Comparison of ENCODE assay signal across 19 cellular contexts in the genomic region with DNA sequence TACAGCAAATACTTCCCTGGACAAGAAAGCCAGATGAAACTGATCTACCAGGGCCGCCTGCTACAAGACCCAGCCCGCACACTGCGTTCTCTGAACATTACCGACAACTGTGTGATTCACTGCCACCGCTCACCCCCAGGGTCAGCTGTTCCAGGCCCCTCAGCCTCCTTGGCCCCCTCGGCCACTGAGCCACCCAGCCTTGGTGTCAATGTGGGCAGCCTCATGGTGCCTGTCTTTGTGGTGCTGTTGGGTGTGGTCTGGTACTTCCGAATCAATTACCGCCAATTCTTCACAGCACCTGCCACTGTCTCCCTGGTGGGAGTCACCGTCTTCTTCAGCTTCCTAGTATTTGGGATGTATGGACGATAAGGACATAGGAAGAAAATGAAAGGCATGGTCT. TPM values are rescaled to one million over a fixed set of nuclear protein-coding genes. Genes with fewer than 3 reads are reported as not detected.
DNase-seq lines count a peak whose midpoint lies in the region; ATAC-seq lines count a peak whose summit lies in the region.
"Had no signal": no experiment of that assay in that cellular context is flagged by ENCODE, and none has a peak within 500 bp of the region (broad histone marks: within the 10 kb centered on the region; RNA-seq: fewer than 3 reads in every experiment).

No MANE protein-coding gene starts in this region.

- intact Hi-C loops in activated T-helper 1 cell treated with anti-CD3 and anti-CD28 coated beads, Interleukin-12 subunit alpha, Interleukin-12 subunit beta, Interleukin-2, Interleukin-4 antibody, amounts not matched to agents 30 ng/mL and 10 ng/mL and 1 ng/mL, durations not matched to agents 14 hours and 24 hours and 36 hours (cut with micrococcal nuclease) = no loop called here

- H3K4me1 Mint-ChIP-seq in activated naive CD4-positive, alpha-beta T cell treated with anti-CD3 and anti-CD28 coated beads, Interleukin-2, amount 50 U/mL, for 24 hours = peaks cover 27% of the 10 kb centered on the region
- peaks cover 17% of the 10 kb centered on the region for H3K4me1 Mint-ChIP-seq in activated T-helper 1 cell treated with anti-CD3 and anti-CD28 coated beads, Interleukin-12 subunit alpha, Interleukin-12 subunit beta, Interleukin-2, Interleukin-4 antibody, amounts not matched to agents 30 ng/mL and 10 ng/mL and 1 ng/mL, durations not matched to agents 14 hours and 24 hours and 36 hours (ENCODE audit: low read depth)
- H3K4me1 Mint-ChIP-seq in immature natural killer cell = peaks cover 28 to 39% of the 10 kb centered on the region in 2 donors
- H3K4me1 Mint-ChIP-seq in stimulated activated naive B cell treated with anti-CD40 and anti-IgM and Interleukin-4, amounts not matched to agents 10 μg/mL and 1 μg/mL and 100 μg/mL, for 72 hours = peaks cover 19 to 31% of the 10 kb centered on the region in 2 donors

- no peaks in the 10 kb centered on the region for H3K9me3 Mint-ChIP-seq in activated naive CD4-positive, alpha-beta T cell treated with anti-CD3 and anti-CD28 coated beads, Interleukin-2, amount 50 U/mL, for 24 hours
- H3K9me3 Mint-ChIP-seq in activated T-helper 1 cell treated with anti-CD3 and anti-CD28 coated beads, Interleukin-12 subunit alpha, Interleukin-12 subunit beta, Interleukin-2, Interleukin-4 antibody, amounts not matched to agents 30 ng/mL and 10 ng/mL and 1 ng/mL, durations not matched to agents 14 hours and 24 hours and 36 hours = no peaks in the 10 kb centered on the region
- H3K9me3 Mint-ChIP-seq in immature natural killer cell = no peaks in the 10 kb centered on the region
- H3K9me3 Mint-ChIP-seq in stimulated activated naive B cell treated with anti-CD40 and anti-IgM and Interleukin-4, amounts not matched to agents 10 μg/mL and 1 μg/mL and 100 μg/mL, for 72 hours = no peaks in the 10 kb centered on the region

- peaks cover 1% of the 10 kb centered on the region for H3K36me3 Mint-ChIP-seq in activated naive CD4-positive, alpha-beta T cell treated with anti-CD3 and anti-CD28 coated beads, Interleukin-2, amount 50 U/mL, for 24 hours
- peaks cover 37% of the 10 kb centered on the region for H3K36me3 Mint-ChIP-seq in activated T-helper 1 cell treated with anti-CD3 and anti-CD28 coated beads, Interleukin-12 subunit alpha, Interleukin-12 subunit beta, Interleukin-2, Interleukin-4 antibody, amounts not matched to agents 30 ng/mL and 10 ng/mL and 1 ng/mL, durations not matched to agents 14 hours and 24 hours and 36 hours (ENCODE audit: low read depth)
- H3K36me3 Mint-ChIP-seq in immature natural killer cell = peaks cover 0 to 11% (median 0%) of the 10 kb centered on the region in 3 donors
- peaks cover 23 to 51% of the 10 kb centered on the region in 2 donors for H3K36me3 Mint-ChIP-seq in stimulated activated naive B cell treated with anti-CD40 and anti-IgM and Interleukin-4, amounts not matched to agents 10 μg/mL and 1 μg/mL and 100 μg/mL, for 72 hours

- peak overlapping the region; percentile 11 for H3K4me3 Mint-ChIP-seq in activated naive CD4-positive, alpha-beta T cell treated with anti-CD3 and anti-CD28 coated beads, Interleukin-2, amount 50 U/mL, for 24 hours
- peak overlapping the region; percentile 39 for H3K4me3 Mint-ChIP-seq in activated T-helper 1 cell treated with anti-CD3 and anti-CD28 coated beads, Interleukin-12 subunit alpha, Interleukin-12 subunit beta, Interleukin-2, Interleukin-4 antibody, amounts not matched to agents 30 ng/mL and 10 ng/mL and 1 ng/mL, durations not matched to agents 14 hours and 24 hours and 36 hours
- H3K4me3 Mint-ChIP-seq in immature natural killer cell = peak overlapping the region in 2 of 5 donors; percentile 24 to 33
- peak overlapping the region in 1 of 2 donors; percentile 14 for H3K4me3 Mint-ChIP-seq in stimulated activated naive B cell treated with anti-CD40 and anti-IgM and Interleukin-4, amounts not matched to agents 10 μg/mL and 1 μg/mL and 100 μg/mL, for 72 hours

- H3K27me3 Mint-ChIP-seq in activated naive CD4-positive, alpha-beta T cell treated with anti-CD3 and anti-CD28 coated beads, Interleukin-2, amount 50 U/mL, for 24 hours = no peaks in the 10 kb centered on the region
- no peaks in the 10 kb centered on the region for H3K27me3 Mint-ChIP-seq in activated T-helper 1 cell treated with anti-CD3 and anti-CD28 coated beads, Interleukin-12 subunit alpha, Interleukin-12 subunit beta, Interleukin-2, Interleukin-4 antibody, amounts not matched to agents 30 ng/mL and 10 ng/mL and 1 ng/mL, durations not matched to agents 14 hours and 24 hours and 36 hours (ENCODE audit: insufficient read depth)
- peaks cover 0 to 10% (median 5%) of the 10 kb centered on the region in 3 donors for H3K27me3 Mint-ChIP-seq in immature natural killer cell (ENCODE audit: low read depth in 3 of 3)
- H3K27me3 Mint-ChIP-seq in stimulated activated naive B cell treated with anti-CD40 and anti-IgM and Interleukin-4, amounts not matched to agents 10 μg/mL and 1 μg/mL and 100 μg/mL, for 72 hours = no peaks in the 10 kb centered on the region

- no peak for ATAC-seq in stimulated activated naive B cell treated with anti-CD40 and anti-IgM and Interleukin-4, amounts not matched to agents 10 μg/mL and 1 μg/mL and 100 μg/mL, for 72 hours (replicated peaks)
- ATAC-seq in HG03378 (IDR thresholded peaks at IDR 0.05; ENCODE audit: unreplicated experiment) = no peak
- no peak for ATAC-seq in GM21737 (IDR thresholded peaks at IDR 0.05; ENCODE audit: unreplicated experiment)
- ATAC-seq: left colon, right cardiac atrium had no signal

- no peak overlapping the region for H3K27ac Mint-ChIP-seq in activated naive CD4-positive, alpha-beta T cell treated with anti-CD3 and anti-CD28 coated beads, Interleukin-2, amount 50 U/mL, for 24 hours
- H3K27ac Mint-ChIP-seq in activated T-helper 1 cell treated with anti-CD3 and anti-CD28 coated beads, Interleukin-12 subunit alpha, Interleukin-12 subunit beta, Interleukin-2, Interleukin-4 antibody, amounts not matched to agents 30 ng/mL and 10 ng/mL and 1 ng/mL, durations not matched to agents 14 hours and 24 hours and 36 hours = no peak overlapping the region
- peak overlapping the region in 5 of 6 donors; percentile 13 to 83 (median 40) for H3K27ac Mint-ChIP-seq in immature natural killer cell
- peak overlapping the region; percentile 57 for H3K27ac Mint-ChIP-seq in stimulated activated naive B cell treated with anti-CD40 and anti-IgM and Interleukin-4, amounts not matched to agents 10 μg/mL and 1 μg/mL and 100 μg/mL, for 72 hours

- no peak for DNase-seq in activated naive CD4-positive, alpha-beta T cell (lab: John Stamatoyannopoulos, UW)
- no peak for DNase-seq in activated T-helper 1 cell treated with anti-CD3 and anti-CD28 coated beads, Interleukin-12 subunit alpha, Interleukin-12 subunit beta, Interleukin-2, Interleukin-4 antibody, amounts not matched to agents 30 ng/mL and 10 ng/mL and 1 ng/mL, durations not matched to agents 14 hours and 24 hours and 36 hours (ENCODE audit: low spot score)
- DNase-seq in immature natural killer cell (no peak), GM19238 (ENCODE audit: insufficient read length, low spot score) (no peak)
- DNase-seq in stimulated activated naive B cell treated with anti-CD40 and anti-IgM and Interleukin-4, amounts not matched to agents 10 μg/mL and 1 μg/mL and 100 μg/mL, for 72 hours = no peak
- DNase-seq: activated CD4-positive, alpha-beta T cell treated with anti-CD3 and anti-CD28 coated beads, Interleukin-2, amount 50 U/mL, for 48 hours; aorta; cerebellar nuclear complex; COR-L47; effector CD8-positive, alpha-beta T cell; left colon; NCI-H1694 treated with DMSO at 0.1 percent for 48 hours; NCI-H446; stimulated activated naive CD4-positive, alpha-beta T cell; thyroid gland had no signal

RNA-seq across cellular contexts. Expression of a gene that starts 3.7 kb away (rescaled TPM):
- total RNA-seq in activated T-helper 1 cell treated with anti-CD3 and anti-CD28 coated beads, Interleukin-12 subunit alpha, Interleukin-12 subunit beta, Interleukin-2, Interleukin-4 antibody, amounts not matched to agents 30 ng/mL and 10 ng/mL and 1 ng/mL, durations not matched to agents 14 hours and 24 hours and 36 hours = 17.3 and 18.7 TPM in 2 replicates
- polyA plus RNA-seq in immature natural killer cell = 10 to 100 TPM; 20.2 to 32.8 (median 26.5) TPM

RNA-seq across cellular contexts. Expression of a gene that starts 9.2 kb away (rescaled TPM):
- total RNA-seq in activated T-helper 1 cell treated with anti-CD3 and anti-CD28 coated beads, Interleukin-12 subunit alpha, Interleukin-12 subunit beta, Interleukin-2, Interleukin-4 antibody, amounts not matched to agents 30 ng/mL and 10 ng/mL and 1 ng/mL, durations not matched to agents 14 hours and 24 hours and 36 hours = 125 and 126 TPM in 2 replicates
- polyA plus RNA-seq in immature natural killer cell = 10 to 100 TPM in 1 of 3 donors, 1 to 10 TPM in 2; 5.1 to 11.9 (median 6.8) TPM

RNA-seq across cellular contexts. Expression of a gene that starts 20.0 kb away (rescaled TPM):
- 0.31 and 0.42 TPM in 2 replicates for total RNA-seq in activated T-helper 1 cell treated with anti-CD3 and anti-CD28 coated beads, Interleukin-12 subunit alpha, Interleukin-12 subunit beta, Interleukin-2, Interleukin-4 antibody, amounts not matched to agents 30 ng/mL and 10 ng/mL and 1 ng/mL, durations not matched to agents 14 hours and 24 hours and 36 hours
- under 1 TPM in 1 of 3 donors, not detected in 2; 0.27 TPM for polyA plus RNA-seq in immature natural killer cell

RNA-seq across cellular contexts. Expression of a gene that starts 29.0 kb away (rescaled TPM):
- total RNA-seq in activated T-helper 1 cell treated with anti-CD3 and anti-CD28 coated beads, Interleukin-12 subunit alpha, Interleukin-12 subunit beta, Interleukin-2, Interleukin-4 antibody, amounts not matched to agents 30 ng/mL and 10 ng/mL and 1 ng/mL, durations not matched to agents 14 hours and 24 hours and 36 hours = 201 and 215 TPM in 2 replicates
- 10 to 100 TPM in 2 of 3 donors, 1 to 10 TPM in 1; 7.2 to 68.8 (median 21.6) TPM for polyA plus RNA-seq in immature natural killer cell

RNA-seq across cellular contexts. Expression of a gene that starts 48.8 kb away (rescaled TPM):
- total RNA-seq in activated T-helper 1 cell treated with anti-CD3 and anti-CD28 coated beads, Interleukin-12 subunit alpha, Interleukin-12 subunit beta, Interleukin-2, Interleukin-4 antibody, amounts not matched to agents 30 ng/mL and 10 ng/mL and 1 ng/mL, durations not matched to agents 14 hours and 24 hours and 36 hours = 23.0 and 23.1 TPM in 2 replicates
- 1 to 10 TPM in 1 of 3 donors, under 1 TPM in 1, not detected in 1; 0.22 to 1.0 TPM for polyA plus RNA-seq in immature natural killer cell

Comparison
In these comparisons a context has a peak if more than half of its experiments do, and no peak if none do; other contexts are left out.
1. H3K27ac Mint-ChIP-seq: peak in immature natural killer cell (5 of 6) and stimulated activated naive B cell treated with anti-CD40 and anti-IgM and Interleukin-4, amounts not matched to agents 10 μg/mL and 1 μg/mL and 100 μg/mL, for 72 hours (single experiment); none in activated naive CD4-positive, alpha-beta T cell treated with anti-CD3 and anti-CD28 coated beads, Interleukin-2, amount 50 U/mL, for 24 hours (single experiment) and activated T-helper 1 cell treated with anti-CD3 and anti-CD28 coated beads, Interleukin-12 subunit alpha, Interleukin-12 subunit beta, Interleukin-2, Interleukin-4 antibody, amounts not matched to agents 30 ng/mL and 10 ng/mL and 1 ng/mL, durations not matched to agents 14 hours and 24 hours and 36 hours (single experiment).